In the genomic region with DNA sequence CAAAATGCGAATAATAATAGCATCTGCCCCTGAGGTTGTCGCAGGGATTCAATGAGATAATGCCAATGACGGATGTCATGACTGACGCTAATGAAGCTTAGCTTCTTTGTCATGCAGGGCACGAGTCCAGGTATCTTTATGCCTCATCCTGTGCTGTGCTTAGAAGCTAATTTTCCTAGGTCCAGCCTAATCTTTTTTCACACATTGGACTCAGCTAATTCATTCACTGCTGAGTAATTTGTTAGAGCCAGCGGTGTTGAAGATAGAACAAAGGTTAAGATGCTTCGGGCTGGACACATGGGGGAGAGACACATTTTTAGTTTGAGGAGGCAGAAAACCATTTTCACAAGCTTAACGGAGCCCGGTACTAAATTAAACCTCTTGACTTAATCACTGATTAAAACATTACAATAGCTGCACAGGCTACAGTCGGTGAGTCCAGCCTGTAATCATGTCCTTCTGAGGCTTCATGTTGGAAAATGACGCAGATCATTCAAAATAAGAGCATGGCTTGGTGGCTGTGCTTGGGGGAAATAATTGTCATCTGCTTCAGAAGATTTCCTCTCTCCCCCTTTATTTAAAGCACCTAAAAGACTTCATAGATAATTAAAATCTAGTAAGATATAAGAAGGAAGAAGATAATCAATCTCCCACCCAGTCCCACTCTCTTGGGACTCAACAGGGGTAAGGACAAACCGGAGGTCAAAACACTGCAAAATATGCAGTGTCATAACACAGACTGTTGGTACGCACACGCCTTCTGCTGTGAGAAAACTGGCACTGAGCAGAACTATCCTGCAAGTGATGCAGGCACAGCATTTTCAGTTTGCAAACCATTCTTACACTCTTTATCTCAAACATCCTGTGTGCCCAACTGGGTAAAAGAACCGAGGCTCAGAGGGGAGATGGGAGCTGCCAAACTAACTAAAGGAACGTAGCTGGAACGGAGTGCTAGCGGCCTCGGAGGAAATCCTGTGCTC, we compare ENCODE assay signal across 1 cellular context.
TF ChIP-seq lines count a peak whose summit lies in the region.

No MANE protein-coding gene starts in this region.

TF ChIP-seq in endothelial cell of umbilical vein, 7 proteins besides CTCF, POLR2A, EP300 and RAD21:
- TF ChIP-seq MAX (IDR thresholded peaks at IDR 0.05; ENCODE audit: insufficient read depth, insufficient read length) (no peak), MYC (IDR thresholded peaks at IDR 0.05; ENCODE audit: low read depth, low read length) (no peak), JUN (IDR thresholded peaks at IDR 0.05; ENCODE audit: borderline replicate concordance, insufficient read depth, insufficient read length, low read depth) (no peak), GATA2 (IDR thresholded peaks at IDR 0.05; ENCODE audit: insufficient read depth, insufficient read length, low read depth, low read length) (no peak), EZH2 (IDR thresholded peaks at IDR 0.05; ENCODE audit: borderline replicate concordance, low read depth, low read length, severe bottlenecking) (no peak), FOS (IDR thresholded peaks at IDR 0.05; ENCODE audit: borderline replicate concordance, insufficient read depth, low read length) (no peak), POLR2AphosphoS5 (IDR thresholded peaks at IDR 0.05; ENCODE audit: insufficient read depth, low read depth, low read length) (no peak)
